ENCODE assay signal across 1 cellular context in the genomic region with DNA sequence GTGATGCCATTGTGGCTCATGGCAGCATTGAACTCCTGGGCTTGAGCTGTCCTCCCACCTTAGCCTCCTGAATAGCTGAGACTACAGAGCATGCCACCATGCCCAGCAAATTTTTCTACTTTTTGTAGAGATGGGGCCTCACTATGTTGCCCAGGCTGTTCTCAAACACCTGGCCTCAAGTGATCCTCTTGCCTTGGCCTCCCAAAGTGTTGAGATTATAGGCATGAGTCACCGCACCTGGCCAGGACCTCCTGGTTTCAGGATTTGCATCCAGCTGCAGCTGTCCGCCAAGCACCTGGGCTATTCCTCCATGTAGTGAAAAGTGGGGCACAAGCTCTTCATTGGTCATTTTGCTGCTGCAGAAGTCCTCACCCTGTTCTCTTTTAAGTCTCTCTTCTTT.
TF ChIP-seq lines count a peak whose summit lies in the region.

No MANE protein-coding gene starts in this region.

TF ChIP-seq in H1, 55 proteins besides CTCF, POLR2A, EP300 and RAD21:
- TF ChIP-seq GABPA (IDR thresholded peaks at IDR 0.05; ENCODE audit: borderline replicate concordance, insufficient read depth, low read length): no peak
- TF ChIP-seq, protein P1, sequence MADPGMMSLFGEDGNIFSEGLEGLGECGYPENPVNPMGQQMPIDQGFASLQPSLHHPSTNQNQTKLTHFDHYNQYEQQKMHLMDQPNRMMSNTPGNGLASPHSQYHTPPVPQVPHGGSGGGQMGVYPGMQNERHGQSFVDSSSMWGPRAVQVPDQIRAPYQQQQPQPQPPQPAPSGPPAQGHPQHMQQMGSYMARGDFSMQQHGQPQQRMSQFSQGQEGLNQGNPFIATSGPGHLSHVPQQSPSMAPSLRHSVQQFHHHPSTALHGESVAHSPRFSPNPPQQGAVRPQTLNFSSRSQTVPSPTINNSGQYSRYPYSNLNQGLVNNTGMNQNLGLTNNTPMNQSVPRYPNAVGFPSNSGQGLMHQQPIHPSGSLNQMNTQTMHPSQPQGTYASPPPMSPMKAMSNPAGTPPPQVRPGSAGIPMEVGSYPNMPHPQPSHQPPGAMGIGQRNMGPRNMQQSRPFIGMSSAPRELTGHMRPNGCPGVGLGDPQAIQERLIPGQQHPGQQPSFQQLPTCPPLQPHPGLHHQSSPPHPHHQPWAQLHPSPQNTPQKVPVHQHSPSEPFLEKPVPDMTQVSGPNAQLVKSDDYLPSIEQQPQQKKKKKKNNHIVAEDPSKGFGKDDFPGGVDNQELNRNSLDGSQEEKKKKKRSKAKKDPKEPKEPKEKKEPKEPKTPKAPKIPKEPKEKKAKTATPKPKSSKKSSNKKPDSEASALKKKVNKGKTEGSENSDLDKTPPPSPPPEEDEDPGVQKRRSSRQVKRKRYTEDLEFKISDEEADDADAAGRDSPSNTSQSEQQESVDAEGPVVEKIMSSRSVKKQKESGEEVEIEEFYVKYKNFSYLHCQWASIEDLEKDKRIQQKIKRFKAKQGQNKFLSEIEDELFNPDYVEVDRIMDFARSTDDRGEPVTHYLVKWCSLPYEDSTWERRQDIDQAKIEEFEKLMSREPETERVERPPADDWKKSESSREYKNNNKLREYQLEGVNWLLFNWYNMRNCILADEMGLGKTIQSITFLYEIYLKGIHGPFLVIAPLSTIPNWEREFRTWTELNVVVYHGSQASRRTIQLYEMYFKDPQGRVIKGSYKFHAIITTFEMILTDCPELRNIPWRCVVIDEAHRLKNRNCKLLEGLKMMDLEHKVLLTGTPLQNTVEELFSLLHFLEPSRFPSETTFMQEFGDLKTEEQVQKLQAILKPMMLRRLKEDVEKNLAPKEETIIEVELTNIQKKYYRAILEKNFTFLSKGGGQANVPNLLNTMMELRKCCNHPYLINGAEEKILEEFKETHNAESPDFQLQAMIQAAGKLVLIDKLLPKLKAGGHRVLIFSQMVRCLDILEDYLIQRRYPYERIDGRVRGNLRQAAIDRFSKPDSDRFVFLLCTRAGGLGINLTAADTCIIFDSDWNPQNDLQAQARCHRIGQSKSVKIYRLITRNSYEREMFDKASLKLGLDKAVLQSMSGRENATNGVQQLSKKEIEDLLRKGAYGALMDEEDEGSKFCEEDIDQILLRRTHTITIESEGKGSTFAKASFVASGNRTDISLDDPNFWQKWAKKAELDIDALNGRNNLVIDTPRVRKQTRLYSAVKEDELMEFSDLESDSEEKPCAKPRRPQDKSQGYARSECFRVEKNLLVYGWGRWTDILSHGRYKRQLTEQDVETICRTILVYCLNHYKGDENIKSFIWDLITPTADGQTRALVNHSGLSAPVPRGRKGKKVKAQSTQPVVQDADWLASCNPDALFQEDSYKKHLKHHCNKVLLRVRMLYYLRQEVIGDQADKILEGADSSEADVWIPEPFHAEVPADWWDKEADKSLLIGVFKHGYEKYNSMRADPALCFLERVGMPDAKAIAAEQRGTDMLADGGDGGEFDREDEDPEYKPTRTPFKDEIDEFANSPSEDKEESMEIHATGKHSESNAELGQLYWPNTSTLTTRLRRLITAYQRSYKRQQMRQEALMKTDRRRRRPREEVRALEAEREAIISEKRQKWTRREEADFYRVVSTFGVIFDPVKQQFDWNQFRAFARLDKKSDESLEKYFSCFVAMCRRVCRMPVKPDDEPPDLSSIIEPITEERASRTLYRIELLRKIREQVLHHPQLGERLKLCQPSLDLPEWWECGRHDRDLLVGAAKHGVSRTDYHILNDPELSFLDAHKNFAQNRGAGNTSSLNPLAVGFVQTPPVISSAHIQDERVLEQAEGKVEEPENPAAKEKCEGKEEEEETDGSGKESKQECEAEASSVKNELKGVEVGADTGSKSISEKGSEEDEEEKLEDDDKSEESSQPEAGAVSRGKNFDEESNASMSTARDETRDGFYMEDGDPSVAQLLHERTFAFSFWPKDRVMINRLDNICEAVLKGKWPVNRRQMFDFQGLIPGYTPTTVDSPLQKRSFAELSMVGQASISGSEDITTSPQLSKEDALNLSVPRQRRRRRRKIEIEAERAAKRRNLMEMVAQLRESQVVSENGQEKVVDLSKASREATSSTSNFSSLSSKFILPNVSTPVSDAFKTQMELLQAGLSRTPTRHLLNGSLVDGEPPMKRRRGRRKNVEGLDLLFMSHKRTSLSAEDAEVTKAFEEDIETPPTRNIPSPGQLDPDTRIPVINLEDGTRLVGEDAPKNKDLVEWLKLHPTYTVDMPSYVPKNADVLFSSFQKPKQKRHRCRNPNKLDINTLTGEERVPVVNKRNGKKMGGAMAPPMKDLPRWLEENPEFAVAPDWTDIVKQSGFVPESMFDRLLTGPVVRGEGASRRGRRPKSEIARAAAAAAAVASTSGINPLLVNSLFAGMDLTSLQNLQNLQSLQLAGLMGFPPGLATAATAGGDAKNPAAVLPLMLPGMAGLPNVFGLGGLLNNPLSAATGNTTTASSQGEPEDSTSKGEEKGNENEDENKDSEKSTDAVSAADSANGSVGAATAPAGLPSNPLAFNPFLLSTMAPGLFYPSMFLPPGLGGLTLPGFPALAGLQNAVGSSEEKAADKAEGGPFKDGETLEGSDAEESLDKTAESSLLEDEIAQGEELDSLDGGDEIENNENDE (IDR thresholded peaks at IDR 0.05; ENCODE audit: insufficient replicate concordance, low read length): no peak
- TF ChIP-seq EZH2 (IDR thresholded peaks at IDR 0.05; ENCODE audit: low read depth, low read length, severe bottlenecking): no peak
- TF ChIP-seq TCF12 (IDR thresholded peaks at IDR 0.05; ENCODE audit: low read depth, low read length): no peak
- TF ChIP-seq, protein P2, sequence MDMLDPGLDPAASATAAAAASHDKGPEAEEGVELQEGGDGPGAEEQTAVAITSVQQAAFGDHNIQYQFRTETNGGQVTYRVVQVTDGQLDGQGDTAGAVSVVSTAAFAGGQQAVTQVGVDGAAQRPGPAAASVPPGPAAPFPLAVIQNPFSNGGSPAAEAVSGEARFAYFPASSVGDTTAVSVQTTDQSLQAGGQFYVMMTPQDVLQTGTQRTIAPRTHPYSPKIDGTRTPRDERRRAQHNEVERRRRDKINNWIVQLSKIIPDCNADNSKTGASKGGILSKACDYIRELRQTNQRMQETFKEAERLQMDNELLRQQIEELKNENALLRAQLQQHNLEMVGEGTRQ (IDR thresholded peaks at IDR 0.05; ENCODE audit: low read length): no peak
- TF ChIP-seq POLR2AphosphoS5 (IDR thresholded peaks at IDR 0.05; ENCODE audit: low read depth, low read length): no peak
- TF ChIP-seq CTBP2 (IDR thresholded peaks at IDR 0.05; ENCODE audit: borderline replicate concordance, insufficient read depth, insufficient read length, low read length): no peak
- TF ChIP-seq TAF7 (optimal IDR thresholded peaks at IDR 0.05; ENCODE audit: borderline replicate concordance, low read depth, low read length): no peak
- no peak for TF ChIP-seq BCL11A (IDR thresholded peaks at IDR 0.05; ENCODE audit: low read depth in 2 of 2, low read length in 2 of 2)
- TF ChIP-seq HDAC6 (IDR thresholded peaks at IDR 0.05; ENCODE audit: low read depth, low read length): no peak
- no peak for TF ChIP-seq CHD1 (IDR thresholded peaks at IDR 0.05; ENCODE audit: low read depth, low read length)
- TF ChIP-seq NRF1 (IDR thresholded peaks at IDR 0.05; ENCODE audit: low read depth, low read length): no peak
- TF ChIP-seq TEAD4 (IDR thresholded peaks at IDR 0.05; ENCODE audit: low read depth, low read length): no peak
- TF ChIP-seq RBBP5 (IDR thresholded peaks at IDR 0.05; ENCODE audit: borderline replicate concordance, low read depth, low read length): no peak
- TF ChIP-seq SUZ12 (IDR thresholded peaks at IDR 0.05; ENCODE audit: low read length): no peak
